8 cellular contexts compared by ENCODE assay signal in the genomic region with DNA sequence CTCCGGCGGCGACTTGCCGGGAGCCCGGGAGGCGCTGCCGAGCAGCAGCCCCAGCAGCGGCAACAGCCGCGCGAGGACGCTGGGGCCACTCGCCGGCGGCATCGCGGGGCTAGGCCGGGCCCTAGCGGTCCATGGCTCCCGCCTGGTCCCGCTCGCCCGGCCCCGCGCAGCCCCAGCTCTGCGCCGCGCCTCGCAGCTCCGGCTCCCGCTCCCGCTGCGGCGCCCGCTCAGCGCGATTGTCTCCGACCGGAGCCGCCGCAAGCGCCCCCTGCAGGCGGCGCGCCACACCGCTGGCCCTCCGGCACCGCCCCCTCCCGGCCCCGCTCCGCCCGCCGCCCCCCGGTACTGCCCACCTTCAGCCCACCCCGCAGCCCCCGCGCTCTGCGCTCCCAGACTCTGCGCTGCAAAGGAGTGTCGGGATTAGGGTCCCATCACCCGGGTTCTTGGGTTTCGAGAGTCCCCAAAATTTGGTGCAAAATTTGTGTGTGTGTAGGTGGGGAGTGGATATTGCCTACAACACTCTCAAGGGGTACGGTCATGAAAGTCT. TPM values are rescaled to one million over a fixed set of nuclear protein-coding genes. Genes with fewer than 3 reads are reported as not detected.
DNase-seq lines count a peak whose midpoint lies in the region; ATAC-seq and TF ChIP-seq lines count a peak whose summit lies in the region.

TSS of gene FAM171A2 (minus strand) at position 241 of the 547 bp plus-strand sequence. CDS start at position 102, 139 bp downstream.

- no peak within 1 kb of the TSS for H4K8ac ChIP-seq in H9 (replicated peaks; ENCODE audit: insufficient read length, low read depth, low read length)

- peaks cover 21% of the 10 kb centered on the region for H3K27me3 ChIP-seq in CD4-positive, alpha-beta T cell (ENCODE audit: control insufficient read depth, insufficient read depth, low read length)
- H3K27me3 ChIP-seq in H9 (ENCODE audit: insufficient read depth, low read length) (no peaks in the 10 kb centered on the region; the same call in 1 of the 2 replicates), lower lobe of right lung (ENCODE audit: low read depth) (peaks cover 17% of the 10 kb centered on the region)

- WGBS in H9 (ENCODE audit: extremely low coverage, insufficient read length, low lambda C conversion rate): no CpG with 5 or more reads among the region's 63 CpGs

- no peak within 1 kb of the TSS for H2BK20ac ChIP-seq in H9 (ENCODE audit: low read depth, low read length, poor library complexity, severe bottlenecking)

- no peaks in the 10 kb centered on the region for H4K20me1 ChIP-seq in H9 (ENCODE audit: control insufficient read depth, insufficient read depth, insufficient read length)

- POLR2A ChIA-PET in CD4-positive, alpha-beta T cell (lab: Charles Lee): interaction anchor here (0.7 to 2.1 kb wide), 5 partner anchors 10 to 187 kb away, joined by 3 to 14 read pairs (median 6); partner anchors contain the start of genes GRN and TMUB2

- H3K79me2 ChIP-seq in H9 (ENCODE audit: insufficient read depth, low read length): no peaks in the 10 kb centered on the region

- peaks cover 14% of the 10 kb centered on the region for H3K4me1 ChIP-seq in H9 (ENCODE audit: insufficient read depth, low read length)
- peaks cover 14% of the 10 kb centered on the region for H3K4me1 ChIP-seq in lower lobe of right lung

- H3K23ac ChIP-seq in H9 (ENCODE audit: insufficient read length, low read depth, low read length): no peak within 1 kb of the TSS

- H3K4me2 ChIP-seq in H9 (ENCODE audit: insufficient read depth, insufficient read length, low read length): peak within 1 kb of the TSS; percentile 62

- H3K9ac ChIP-seq in H9 (ENCODE audit: extremely low read depth, insufficient read length, low read length): no peak within 1 kb of the TSS

- peak within 1 kb of the TSS; percentile 92 for H2AFZ ChIP-seq in H9 (ENCODE audit: low read length)

- H3K56ac ChIP-seq in H9 (ENCODE audit: insufficient read length, low read depth, low read length): no peak within 1 kb of the TSS

- no peaks in the 10 kb centered on the region for H3K9me3 ChIP-seq in CD4-positive, alpha-beta T cell (ENCODE audit: control insufficient read depth, low read length)
- H3K9me3 ChIP-seq in H9 (ENCODE audit: control insufficient read depth, low read depth, low read length) (no peaks in the 10 kb centered on the region), lower lobe of right lung (no peaks in the 10 kb centered on the region)

- H3K79me1 ChIP-seq in H9 (ENCODE audit: insufficient read depth, low read depth, low read length, poor library complexity, severe bottlenecking): no peaks in the 10 kb centered on the region

- peaks cover 13% of the 10 kb centered on the region for H3K23me2 ChIP-seq in H9 (ENCODE audit: insufficient read length, low read depth, low read length, poor library complexity, severe bottlenecking)

- no peaks in the 10 kb centered on the region for H3K36me3 ChIP-seq in lower lobe of right lung

- DNase-seq in CD4-positive, alpha-beta T cell: peak; percentile 36 to 71 (median 53)
- peak; percentile 86 for DNase-seq in H9
- DNase-seq in NCI-H345 treated with DMSO at 0.1 percent for 48 hours (lab: John Stamatoyannopoulos, UW; ENCODE audit: unreplicated experiment): peak; percentile 28
- peak; percentile 70 to 71 for DNase-seq in activated CD4-positive, alpha-beta T cell treated with anti-CD3 and anti-CD28 coated beads, Interleukin-2, amount 50 U/mL, for 48 hours
- DNase-seq in effector CD4-positive, alpha-beta T cell: peak; percentile 56
- DNase-seq in lower lobe of right lung: peak; percentile 79
- peak; percentile 47 for DNase-seq in stimulated activated CD8-positive, alpha-beta memory T cell treated with anti-CD3 and anti-CD28 coated beads, Interleukin-12 subunit alpha, Interleukin-12 subunit beta, amount 100 ng/mL, for 4 hours (ENCODE audit: low read depth)

- no peaks in the 10 kb centered on the region for H3K9me3 Mint-ChIP-seq in CD4-positive, alpha-beta T cell
- no peaks in the 10 kb centered on the region; a peak in 1 of 5 replicates for H3K9me3 Mint-ChIP-seq in H9

- no peak within 1 kb of the TSS for H2AK5ac ChIP-seq in H9 (ENCODE audit: insufficient read length, low read length)

- H2BK5ac ChIP-seq in H9 (ENCODE audit: insufficient read length, low read length): no peak within 1 kb of the TSS

- no peak within 1 kb of the TSS for H4K5ac ChIP-seq in H9 (ENCODE audit: insufficient read length, low read depth, low read length)

- intact Hi-C loops in CD4-positive, alpha-beta T cell (cut with DNase I, micrococcal nuclease): no loop called here
- intact Hi-C loops in lower lobe of right lung (cut with DNase I): no loop called here

- H2BK15ac ChIP-seq in H9 (ENCODE audit: low read depth, low read length): no peak within 1 kb of the TSS

- peak within 1 kb of the TSS; percentile 63 for H3K4me3 ChIP-seq in lower lobe of right lung

- CTCF ChIA-PET in CD4-positive, alpha-beta T cell (lab: Charles Lee): interaction anchor here (0.5 to 1.5 kb wide), 7 partner anchors 9 to 403 kb away, joined by 3 to 10 read pairs (median 5); partner anchors contain the start of gene GRN

- H2BK120ac ChIP-seq in H9 (ENCODE audit: low read depth, low read length, poor library complexity, severe bottlenecking): no peak within 1 kb of the TSS

- H3K14ac ChIP-seq in H9 (ENCODE audit: insufficient read depth, low read length): no peak within 1 kb of the TSS

- peak; percentile 35 for TF ChIP-seq CTCF in CD4-positive, alpha-beta T cell (IDR thresholded peaks at IDR 0.05)
- TF ChIP-seq CTCF in H9 (conservative IDR thresholded peaks at IDR 0.05): peak; percentile 77
- peak; percentile 77 for TF ChIP-seq CTCF in lower lobe of right lung (IDR thresholded peaks at IDR 0.05)

- H3K27ac Mint-ChIP-seq in CD4-positive, alpha-beta T cell: no peak within 1 kb of the TSS
- H3K27ac Mint-ChIP-seq in H9: peak within 1 kb of the TSS in 1 of 3 experiments; percentile 75; a peak in 1 of 7 replicates

- peak; percentile 93 for ATAC-seq in CD4-positive, alpha-beta T cell (ENCODE audit: poor library complexity)
- ATAC-seq in lower lobe of right lung (peak; percentile 88), GM21717 (IDR thresholded peaks at IDR 0.05; ENCODE audit: unreplicated experiment) (no peak)

- H3K36me3 Mint-ChIP-seq in CD4-positive, alpha-beta T cell (ENCODE audit: low read depth): no peaks in the 10 kb centered on the region
- H3K36me3 Mint-ChIP-seq in H9 (ENCODE audit: insufficient read depth in 1 of 3, low read depth in 3 of 3): peaks cover 0 to 13% (median 7%) of the 10 kb centered on the region in 3 experiments; a peak in 5 of 7 replicates

- no peak within 1 kb of the TSS for H3T11ph ChIP-seq in H9 (ENCODE audit: low read length)

- H4K91ac ChIP-seq in H9 (ENCODE audit: insufficient read length, low read depth, low read length): no peak within 1 kb of the TSS

- H3K4me3 Mint-ChIP-seq in CD4-positive, alpha-beta T cell: peak within 1 kb of the TSS; percentile 85
- H3K4me3 Mint-ChIP-seq in H9: peak within 1 kb of the TSS; percentile 75 to 90

- H3K4ac ChIP-seq in H9 (ENCODE audit: low read depth, low read length): no peak within 1 kb of the TSS

- peaks cover 7% of the 10 kb centered on the region for H3K4me1 Mint-ChIP-seq in CD4-positive, alpha-beta T cell (ENCODE audit: low read depth)
- H3K4me1 Mint-ChIP-seq in H9: peaks cover 22 to 33% of the 10 kb centered on the region in 2 experiments

- no peak within 1 kb of the TSS for H3K27ac ChIP-seq in CD4-positive, alpha-beta T cell (ENCODE audit: low read depth, low read length)
- H3K27ac ChIP-seq in H9 (ENCODE audit: insufficient read length, low read depth, low read length) (no peak within 1 kb of the TSS), lower lobe of right lung (no peak within 1 kb of the TSS)

- no peak within 1 kb of the TSS for H3K18ac ChIP-seq in H9 (ENCODE audit: insufficient read length, low read depth, low read length)

- peaks cover 50% of the 10 kb centered on the region for H3K27me3 Mint-ChIP-seq in CD4-positive, alpha-beta T cell
- peaks cover 35% of the 10 kb centered on the region for H3K27me3 Mint-ChIP-seq in H9 (ENCODE audit: low read depth)

- H2BK12ac ChIP-seq in H9 (ENCODE audit: insufficient read length, low read depth, low read length): no peak within 1 kb of the TSS

RNA-seq across cellular contexts. Expression of gene FAM171A2, which starts in this region (rescaled TPM):
- total RNA-seq in CD4-positive, alpha-beta T cell: under 1 TPM; 0.08 to 0.19 TPM
- 27.3 and 27.5 TPM in 2 replicates for total RNA-seq in H9 (2021)
- 1.2 TPM for total RNA-seq in lower lobe of right lung

Comparison
In these comparisons a context has a peak if more than half of its experiments do, and no peak if none do; other contexts are left out.
1. RNA of gene FAM171A2 (total RNA-seq): 27.3 to 27.5 TPM in H9; 1.2 TPM in lower lobe of right lung (single experiment) and 0.08 to 0.19 TPM in CD4-positive, alpha-beta T cell; every median in the first group is over 10 times any median in the second.
2. Peak in DNase-seq and ATAC-seq in CD4-positive, alpha-beta T cell; RNA of the gene not detected or under 1 TPM.
3. DNase-seq: peak in every context shown above with its lines; median percentile 86 in H9; 79 in lower lobe of right lung; 70 in activated CD4-positive, alpha-beta T cell treated with anti-CD3 and anti-CD28 coated beads, Interleukin-2, amount 50 U/mL, for 48 hours; 56 in effector CD4-positive, alpha-beta T cell; 53 in CD4-positive, alpha-beta T cell; 47 in stimulated activated CD8-positive, alpha-beta memory T cell treated with anti-CD3 and anti-CD28 coated beads, Interleukin-12 subunit alpha, Interleukin-12 subunit beta, amount 100 ng/mL, for 4 hours; 28 in NCI-H345 treated with DMSO at 0.1 percent for 48 hours.
4. Peak in every context shown above with its lines, with median percentiles within 50 percentile points of each other: CTCF ChIP-seq.